Comparison of ENCODE assay signal across 11 cellular contexts in genomic region chr10:47165168-47165710, GRCh38.
DNase-seq lines count a peak whose midpoint lies in the region; ATAC-seq, FAIRE-seq and TF ChIP-seq lines count a peak whose summit lies in the region.
"Had no signal": no experiment of that assay in that cellular context is flagged by ENCODE, and none has a peak within 500 bp of the region (broad histone marks: within the 10 kb centered on the region; RNA-seq: fewer than 3 reads in every experiment).

No MANE protein-coding gene starts in this region.

- no peak overlapping the region for H2AK5ac ChIP-seq in trophoblast cell (ENCODE audit: low read length)

- intact Hi-C loops in CD4-positive, alpha-beta memory T cell (cut with micrococcal nuclease), result loop anchor here (1.0 to 5.0 kb wide), 3 partner anchors 42 to 146 kb away; no protein-coding TSS in a partner anchor
- intact Hi-C loops in esophagus muscularis mucosa (cut with DNase I), result no loop called here

- H3K27ac Mint-ChIP-seq in CD4-positive, alpha-beta memory T cell, result peak overlapping the region; percentile 84 to 96 (median 95)
- H3K27ac Mint-ChIP-seq in T-helper 1 cell treated with Interleukin-12 subunit alpha and Interleukin-12 subunit beta and Interleukin-4 antibody, amounts not matched to agents 30 μg/mL and 1 μg/mL, for 36 hours, result peak overlapping the region; percentile 32
- H3K27ac Mint-ChIP-seq: endodermal cell had no signal

- H4K91ac ChIP-seq in trophoblast cell (ENCODE audit: low read depth, low read length), result peak overlapping the region; percentile 72

- no peak for TF ChIP-seq EP300 in esophagus muscularis mucosa (IDR thresholded peaks at IDR 0.05)

- peak in 1 of 5 donors; percentile 17 for DNase-seq in CD4-positive, alpha-beta memory T cell
- DNase-seq in esophagus muscularis mucosa (ENCODE audit: extremely low spot score), result peak; percentile 86
- peak in 1 of 2 donors; percentile 28 for DNase-seq in trophoblast cell
- no peak for DNase-seq in NCI-H82 treated with DMSO at 0.1 percent for 48 hours (lab: John Stamatoyannopoulos, UW; ENCODE audit: unreplicated experiment)
- no peak for DNase-seq in D721Med (ENCODE audit: insufficient read length, low spot score)
- no peak for DNase-seq in HuH-7.5 (ENCODE audit: low spot score)
- DNase-seq: endodermal cell had no signal

- WGBS in esophagus muscularis mucosa, result 52% methylated on average over 4 of the region's 7 CpGs
- no CpG with 5 or more reads among the region's 7 CpGs for WGBS in trophoblast cell (ENCODE audit: extremely low coverage, insufficient coverage, insufficient read length)

- H3K27me3 ChIP-seq in CD4-positive, alpha-beta memory T cell (ENCODE audit: insufficient read depth, low read length), result no peaks in the 10 kb centered on the region
- H3K27me3 ChIP-seq in esophagus muscularis mucosa (no peaks in the 10 kb centered on the region), trophoblast cell (ENCODE audit: insufficient read depth, low read length) (no peaks in the 10 kb centered on the region)

- H3K79me2 ChIP-seq in trophoblast cell (ENCODE audit: control insufficient read depth, insufficient read depth, low read length, poor library complexity), result no peaks in the 10 kb centered on the region

- peak overlapping the region; percentile 52 for H2BK12ac ChIP-seq in trophoblast cell (ENCODE audit: low read length)

- H2BK120ac ChIP-seq in trophoblast cell (ENCODE audit: insufficient read depth, low read length, poor library complexity), result peak overlapping the region; percentile 70

- POLR2A ChIA-PET in CD4-positive, alpha-beta memory T cell (lab: Charles Lee; ENCODE audit: partially characterized antibody), result interaction anchor here (0.9 to 2.1 kb wide), 8 partner anchors 8 to 146 kb away, joined by 3 to 16 read pairs (median 6); no protein-coding TSS in a partner anchor

- H3K4me1 Mint-ChIP-seq in CD4-positive, alpha-beta memory T cell, result peaks cover 12 to 23% (median 18%) of the 10 kb centered on the region in 4 donors
- H3K4me1 Mint-ChIP-seq in T-helper 1 cell treated with Interleukin-12 subunit alpha and Interleukin-12 subunit beta and Interleukin-4 antibody, amounts not matched to agents 30 μg/mL and 1 μg/mL, for 36 hours (ENCODE audit: low read depth), result peaks cover 13% of the 10 kb centered on the region
- H3K4me1 Mint-ChIP-seq: endodermal cell had no signal

- no peak overlapping the region for H3K23ac ChIP-seq in trophoblast cell (ENCODE audit: low read length)

- no peaks in the 10 kb centered on the region for H3K9me3 ChIP-seq in CD4-positive, alpha-beta memory T cell (ENCODE audit: control insufficient read depth in 1 of 2, low read length in 2 of 2)
- H3K9me3 ChIP-seq in esophagus muscularis mucosa, result no peaks in the 10 kb centered on the region
- peaks cover 2% of the 10 kb centered on the region for H3K9me3 ChIP-seq in trophoblast cell (ENCODE audit: insufficient read depth, low read depth, low read length)

- peak overlapping the region; percentile 86 to 94 (median 88) for H3K4me3 Mint-ChIP-seq in CD4-positive, alpha-beta memory T cell
- peak overlapping the region; percentile 73 for H3K4me3 Mint-ChIP-seq in T-helper 1 cell treated with Interleukin-12 subunit alpha and Interleukin-12 subunit beta and Interleukin-4 antibody, amounts not matched to agents 30 μg/mL and 1 μg/mL, for 36 hours
- H3K4me3 Mint-ChIP-seq: endodermal cell had no signal

- peak overlapping the region; percentile 15 for H2AFZ ChIP-seq in trophoblast cell (ENCODE audit: insufficient read depth, low read length, poor library complexity)

- TF ChIP-seq CTCF in esophagus muscularis mucosa (IDR thresholded peaks at IDR 0.05) (no peak), D721Med (IDR thresholded peaks at IDR 0.05; ENCODE audit: insufficient read depth, missing control alignments) (no peak)

- no peak overlapping the region for H3K4me2 ChIP-seq in trophoblast cell (ENCODE audit: low read length)

- peak overlapping the region; percentile 32 to 64 for H3K4me3 ChIP-seq in CD4-positive, alpha-beta memory T cell (ENCODE audit: low read length in 2 of 2)
- H3K4me3 ChIP-seq in esophagus muscularis mucosa (peak overlapping the region; percentile 27 to 49 (median 40)), trophoblast cell (ENCODE audit: low read depth, low read length) (no peak overlapping the region)

- peaks cover 0 to 6% (median 0%) of the 10 kb centered on the region in 8 donors for H3K9me3 Mint-ChIP-seq in CD4-positive, alpha-beta memory T cell
- H3K9me3 Mint-ChIP-seq in T-helper 1 cell treated with Interleukin-12 subunit alpha and Interleukin-12 subunit beta and Interleukin-4 antibody, amounts not matched to agents 30 μg/mL and 1 μg/mL, for 36 hours, result peaks cover 4% of the 10 kb centered on the region

- FAIRE-seq in D721Med (lab: Jason Lieb, UNC), result no peak
- FAIRE-seq: G401.6, H1 had no signal

- no peaks in the 10 kb centered on the region for H3K36me3 ChIP-seq in CD4-positive, alpha-beta memory T cell (ENCODE audit: insufficient read depth, low read length)
- no peaks in the 10 kb centered on the region for H3K36me3 ChIP-seq in esophagus muscularis mucosa
- no peaks in the 10 kb centered on the region for H3K36me3 ChIP-seq in trophoblast cell (ENCODE audit: control insufficient read depth in 1 of 2, insufficient read depth in 2 of 2, low read length in 2 of 2)

- TF ChIP-seq POLR2A in esophagus muscularis mucosa (IDR thresholded peaks at IDR 0.05; ENCODE audit: low read depth), result no peak

- H3K14ac ChIP-seq in trophoblast cell (ENCODE audit: low read length), result peak overlapping the region; percentile 63

- H3K27ac ChIP-seq in CD4-positive, alpha-beta memory T cell (ENCODE audit: low read depth, low read length), result peak overlapping the region; percentile 40
- H3K27ac ChIP-seq in esophagus muscularis mucosa (replicated peaks in 1 of 4) (peak overlapping the region; percentile 61 to 72 (median 64)), trophoblast cell (ENCODE audit: low read depth, low read length) (peak overlapping the region; percentile 51)

- H2BK5ac ChIP-seq in trophoblast cell (ENCODE audit: low read depth, low read length, poor library complexity), result peak overlapping the region; percentile 50

- peaks cover 11% of the 10 kb centered on the region for H3K79me1 ChIP-seq in trophoblast cell (ENCODE audit: low read length)

- CTCF ChIA-PET in CD4-positive, alpha-beta memory T cell (lab: Charles Lee; ENCODE audit: partially characterized antibody), result interaction anchor here (1.1 to 4.2 kb wide), 6 partner anchors 11 to 146 kb away, joined by 3 to 22 read pairs (median 7); no protein-coding TSS in a partner anchor

- peaks cover 22% of the 10 kb centered on the region for H3K4me1 ChIP-seq in CD4-positive, alpha-beta memory T cell (ENCODE audit: insufficient read depth, low read length)
- H3K4me1 ChIP-seq in esophagus muscularis mucosa (peaks cover 2 to 38% (median 34%) of the 10 kb centered on the region in 4 donors), trophoblast cell (ENCODE audit: control insufficient read depth in 1 of 2, insufficient read depth in 2 of 2, low read length in 2 of 2) (peaks cover 7 to 20% of the 10 kb centered on the region in 2 experiments)

- no peak overlapping the region for H4K12ac ChIP-seq in trophoblast cell (ENCODE audit: low read depth, low read length)

- H3K18ac ChIP-seq in trophoblast cell (ENCODE audit: low read length), result peak overlapping the region; percentile 22

- H3K4ac ChIP-seq in trophoblast cell (ENCODE audit: low read depth, low read length), result no peak overlapping the region

- peak overlapping the region; percentile 42 for H4K8ac ChIP-seq in trophoblast cell (ENCODE audit: low read depth, low read length)

- H3K9ac ChIP-seq in trophoblast cell (ENCODE audit: low read length), result no peak overlapping the region

- H3K36me3 Mint-ChIP-seq in CD4-positive, alpha-beta memory T cell, result no peaks in the 10 kb centered on the region
- H3K36me3 Mint-ChIP-seq in T-helper 1 cell treated with Interleukin-12 subunit alpha and Interleukin-12 subunit beta and Interleukin-4 antibody, amounts not matched to agents 30 μg/mL and 1 μg/mL, for 36 hours (ENCODE audit: low read depth), result no peaks in the 10 kb centered on the region

- H3K27me3 Mint-ChIP-seq in CD4-positive, alpha-beta memory T cell, result no peaks in the 10 kb centered on the region
- H3K27me3 Mint-ChIP-seq in T-helper 1 cell treated with Interleukin-12 subunit alpha and Interleukin-12 subunit beta and Interleukin-4 antibody, amounts not matched to agents 30 μg/mL and 1 μg/mL, for 36 hours (ENCODE audit: low read depth), result no peaks in the 10 kb centered on the region

- no peak for ATAC-seq in GM18858 (IDR thresholded peaks at IDR 0.05; ENCODE audit: unreplicated experiment)
